ENCODE assay signal across 1 cellular context in the genomic region with DNA sequence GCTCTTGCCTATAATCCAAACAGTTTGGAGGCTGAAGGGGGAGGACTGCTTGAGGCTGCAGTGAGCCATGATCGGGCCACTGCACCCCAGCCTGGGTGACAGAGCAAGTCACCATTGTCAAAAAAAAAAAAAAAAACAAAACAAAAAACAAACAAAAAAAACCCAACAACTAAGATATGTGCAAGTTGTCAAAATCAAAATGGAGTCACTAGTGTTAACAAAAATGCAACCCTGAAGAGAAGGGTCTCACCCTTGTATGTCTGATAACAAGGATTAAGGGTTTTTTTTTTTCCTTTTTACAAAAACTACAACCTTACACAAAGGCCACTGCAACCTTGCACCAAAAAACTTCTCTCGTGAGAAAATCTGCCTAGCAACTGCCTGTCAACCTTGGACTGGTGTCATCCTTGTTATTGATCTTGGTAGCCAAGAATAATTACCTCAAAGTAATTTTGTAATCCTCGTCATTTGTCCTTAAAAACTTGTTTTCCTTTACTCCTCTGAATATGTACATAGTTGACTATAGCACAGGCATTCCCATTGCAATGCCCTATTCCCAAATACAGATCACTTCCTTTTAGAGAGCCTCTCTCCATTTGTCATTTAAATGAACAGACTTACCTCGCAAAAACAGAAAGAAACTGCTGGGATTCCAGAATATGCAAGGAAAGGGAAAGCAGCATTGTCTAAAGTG.
TF ChIP-seq lines count a peak whose summit lies in the region.

No MANE protein-coding gene starts in this region.

TF ChIP-seq in K562, 482 proteins besides CTCF, POLR2A, EP300 and RAD21 (continued from another document):
- TF ChIP-seq, protein P1, sequence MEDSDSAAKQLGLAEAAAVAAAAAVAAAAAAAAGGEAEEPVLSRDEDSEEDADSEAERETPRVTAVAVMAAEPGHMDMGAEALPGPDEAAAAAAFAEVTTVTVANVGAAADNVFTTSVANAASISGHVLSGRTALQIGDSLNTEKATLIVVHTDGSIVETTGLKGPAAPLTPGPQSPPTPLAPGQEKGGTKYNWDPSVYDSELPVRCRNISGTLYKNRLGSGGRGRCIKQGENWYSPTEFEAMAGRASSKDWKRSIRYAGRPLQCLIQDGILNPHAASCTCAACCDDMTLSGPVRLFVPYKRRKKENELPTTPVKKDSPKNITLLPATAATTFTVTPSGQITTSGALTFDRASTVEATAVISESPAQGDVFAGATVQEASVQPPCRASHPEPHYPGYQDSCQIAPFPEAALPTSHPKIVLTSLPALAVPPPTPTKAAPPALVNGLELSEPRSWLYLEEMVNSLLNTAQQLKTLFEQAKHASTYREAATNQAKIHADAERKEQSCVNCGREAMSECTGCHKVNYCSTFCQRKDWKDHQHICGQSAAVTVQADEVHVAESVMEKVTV (CRISPR knock-in tag; IDR thresholded peaks at IDR 0.05) = no peak
- TF ChIP-seq DMBX1 (CRISPR knock-in tag; IDR thresholded peaks at IDR 0.05; ENCODE audit: borderline replicate concordance) (peak; percentile 95), ZNF644 (tag; IDR thresholded peaks at IDR 0.05; ENCODE audit: low read depth) (0 out of 2 replicates have a peak, but pooled peaks have one; percentile 19), POLR2AphosphoS5 (IDR thresholded peaks at IDR 0.05; ENCODE audit: control insufficient read depth, insufficient read depth, low read depth, low read length) (peak; percentile 32; the same call in 1 of the 2 replicates), SP2 (IDR thresholded peaks at IDR 0.05; ENCODE audit: extremely low read depth, low read depth, low read length, poor library complexity, severe bottlenecking) (no peak), HOXB6 (CRISPR knock-in tag; IDR thresholded peaks at IDR 0.05; ENCODE audit: borderline replicate concordance) (no peak), PTTG1 (tag; IDR thresholded peaks at IDR 0.05; ENCODE audit: low read depth) (peak; percentile 86), DACH1 (IDR thresholded peaks at IDR 0.05; ENCODE audit: partially characterized antibody) (no peak), SETDB1 (IDR thresholded peaks at IDR 0.05; ENCODE audit: low read length) (no peak), HSF4 (CRISPR knock-in tag; IDR thresholded peaks at IDR 0.05; ENCODE audit: borderline replicate concordance) (peak; percentile 42; the same call in 1 of the 2 replicates), FIP1L1 (IDR thresholded peaks at IDR 0.05; ENCODE audit: low read depth, low read length, poor library complexity, severe bottlenecking) (no peak), ZNF584 (CRISPR knock-in tag; IDR thresholded peaks at IDR 0.05; ENCODE audit: low read depth) (peak; percentile 71; the same call in 1 of the 2 replicates), HDGF (IDR thresholded peaks at IDR 0.05) (no peak), GTF2A2 (tag; IDR thresholded peaks at IDR 0.05) (peak; percentile 48; the same call in 1 of the 2 replicates), ZNF766 (CRISPR knock-in tag; conservative IDR thresholded peaks at IDR 0.05) (peak; percentile 43; the same call in 1 of the 2 replicates), ZKSCAN3 (CRISPR knock-in tag; IDR thresholded peaks at IDR 0.05) (no peak), POLR2AphosphoS2 (IDR thresholded peaks at IDR 0.05; ENCODE audit: low read length) (peak; percentile 46; the same call in 1 of the 2 replicates), ERF (CRISPR knock-in tag; IDR thresholded peaks at IDR 0.05) (no peak), ZNF695 (CRISPR knock-in tag; IDR thresholded peaks at IDR 0.05) (no peak), PHB2 (IDR thresholded peaks at IDR 0.05; ENCODE audit: low read depth) (no peak), NR2C1 (IDR thresholded peaks at IDR 0.05) (no peak), NR2C1 (tag; IDR thresholded peaks at IDR 0.05) (peak; percentile 56; the same call in 1 of the 2 replicates), CXXC5 (CRISPR knock-in tag; IDR thresholded peaks at IDR 0.05) (peak; percentile 68), NR3C1 (CRISPR knock-in tag; IDR thresholded peaks at IDR 0.05) (no peak), NCOA1 (IDR thresholded peaks at IDR 0.05; ENCODE audit: low read depth) (no peak), ZNF785 (CRISPR knock-in tag; IDR thresholded peaks at IDR 0.05) (no peak), ZNF77 (CRISPR knock-in tag; IDR thresholded peaks at IDR 0.05) (no peak), NFE2L1 (tag; IDR thresholded peaks at IDR 0.05; ENCODE audit: borderline replicate concordance, low read depth) (peak; percentile 28; the same call in 1 of the 2 replicates), CBX2 (IDR thresholded peaks at IDR 0.05; ENCODE audit: insufficient read depth, low read length, poor library complexity, severe bottlenecking) (no peak), PYGO2 (tag; IDR thresholded peaks at IDR 0.05) (0 out of 2 replicates have a peak, but pooled peaks have one; percentile 43), BACH1 (tag; IDR thresholded peaks at IDR 0.05) (0 out of 2 replicates have a peak, but pooled peaks have one; percentile 45), ZNF551 (CRISPR knock-in tag; IDR thresholded peaks at IDR 0.05) (no peak)
- TF ChIP-seq, protein P2, sequence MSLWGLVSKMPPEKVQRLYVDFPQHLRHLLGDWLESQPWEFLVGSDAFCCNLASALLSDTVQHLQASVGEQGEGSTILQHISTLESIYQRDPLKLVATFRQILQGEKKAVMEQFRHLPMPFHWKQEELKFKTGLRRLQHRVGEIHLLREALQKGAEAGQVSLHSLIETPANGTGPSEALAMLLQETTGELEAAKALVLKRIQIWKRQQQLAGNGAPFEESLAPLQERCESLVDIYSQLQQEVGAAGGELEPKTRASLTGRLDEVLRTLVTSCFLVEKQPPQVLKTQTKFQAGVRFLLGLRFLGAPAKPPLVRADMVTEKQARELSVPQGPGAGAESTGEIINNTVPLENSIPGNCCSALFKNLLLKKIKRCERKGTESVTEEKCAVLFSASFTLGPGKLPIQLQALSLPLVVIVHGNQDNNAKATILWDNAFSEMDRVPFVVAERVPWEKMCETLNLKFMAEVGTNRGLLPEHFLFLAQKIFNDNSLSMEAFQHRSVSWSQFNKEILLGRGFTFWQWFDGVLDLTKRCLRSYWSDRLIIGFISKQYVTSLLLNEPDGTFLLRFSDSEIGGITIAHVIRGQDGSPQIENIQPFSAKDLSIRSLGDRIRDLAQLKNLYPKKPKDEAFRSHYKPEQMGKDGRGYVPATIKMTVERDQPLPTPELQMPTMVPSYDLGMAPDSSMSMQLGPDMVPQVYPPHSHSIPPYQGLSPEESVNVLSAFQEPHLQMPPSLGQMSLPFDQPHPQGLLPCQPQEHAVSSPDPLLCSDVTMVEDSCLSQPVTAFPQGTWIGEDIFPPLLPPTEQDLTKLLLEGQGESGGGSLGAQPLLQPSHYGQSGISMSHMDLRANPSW (CRISPR knock-in tag; IDR thresholded peaks at IDR 0.05) = no peak
- TF ChIP-seq, protein P3, sequence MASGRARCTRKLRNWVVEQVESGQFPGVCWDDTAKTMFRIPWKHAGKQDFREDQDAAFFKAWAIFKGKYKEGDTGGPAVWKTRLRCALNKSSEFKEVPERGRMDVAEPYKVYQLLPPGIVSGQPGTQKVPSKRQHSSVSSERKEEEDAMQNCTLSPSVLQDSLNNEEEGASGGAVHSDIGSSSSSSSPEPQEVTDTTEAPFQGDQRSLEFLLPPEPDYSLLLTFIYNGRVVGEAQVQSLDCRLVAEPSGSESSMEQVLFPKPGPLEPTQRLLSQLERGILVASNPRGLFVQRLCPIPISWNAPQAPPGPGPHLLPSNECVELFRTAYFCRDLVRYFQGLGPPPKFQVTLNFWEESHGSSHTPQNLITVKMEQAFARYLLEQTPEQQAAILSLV (tag; IDR thresholded peaks at IDR 0.05) = peak; percentile 91
- TF ChIP-seq, protein P4, sequence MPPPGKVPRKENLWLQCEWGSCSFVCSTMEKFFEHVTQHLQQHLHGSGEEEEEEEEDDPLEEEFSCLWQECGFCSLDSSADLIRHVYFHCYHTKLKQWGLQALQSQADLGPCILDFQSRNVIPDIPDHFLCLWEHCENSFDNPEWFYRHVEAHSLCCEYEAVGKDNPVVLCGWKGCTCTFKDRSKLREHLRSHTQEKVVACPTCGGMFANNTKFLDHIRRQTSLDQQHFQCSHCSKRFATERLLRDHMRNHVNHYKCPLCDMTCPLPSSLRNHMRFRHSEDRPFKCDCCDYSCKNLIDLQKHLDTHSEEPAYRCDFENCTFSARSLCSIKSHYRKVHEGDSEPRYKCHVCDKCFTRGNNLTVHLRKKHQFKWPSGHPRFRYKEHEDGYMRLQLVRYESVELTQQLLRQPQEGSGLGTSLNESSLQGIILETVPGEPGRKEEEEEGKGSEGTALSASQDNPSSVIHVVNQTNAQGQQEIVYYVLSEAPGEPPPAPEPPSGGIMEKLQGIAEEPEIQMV (tag; conservative IDR thresholded peaks at IDR 0.05; ENCODE audit: low read depth) = 0 out of 2 replicates have a peak, but pooled peaks have one; percentile 47
- TF ChIP-seq, protein P5, sequence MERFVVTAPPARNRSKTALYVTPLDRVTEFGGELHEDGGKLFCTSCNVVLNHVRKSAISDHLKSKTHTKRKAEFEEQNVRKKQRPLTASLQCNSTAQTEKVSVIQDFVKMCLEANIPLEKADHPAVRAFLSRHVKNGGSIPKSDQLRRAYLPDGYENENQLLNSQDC (CRISPR knock-in tag; IDR thresholded peaks at IDR 0.05) = peak; percentile 22
- TF ChIP-seq, protein P6, sequence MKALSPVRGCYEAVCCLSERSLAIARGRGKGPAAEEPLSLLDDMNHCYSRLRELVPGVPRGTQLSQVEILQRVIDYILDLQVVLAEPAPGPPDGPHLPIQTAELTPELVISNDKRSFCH (CRISPR knock-in tag; IDR thresholded peaks at IDR 0.05) = no peak
- TF ChIP-seq, protein P6 (tag; IDR thresholded peaks at IDR 0.05) = peak; percentile 88
- TF ChIP-seq, protein P7, sequence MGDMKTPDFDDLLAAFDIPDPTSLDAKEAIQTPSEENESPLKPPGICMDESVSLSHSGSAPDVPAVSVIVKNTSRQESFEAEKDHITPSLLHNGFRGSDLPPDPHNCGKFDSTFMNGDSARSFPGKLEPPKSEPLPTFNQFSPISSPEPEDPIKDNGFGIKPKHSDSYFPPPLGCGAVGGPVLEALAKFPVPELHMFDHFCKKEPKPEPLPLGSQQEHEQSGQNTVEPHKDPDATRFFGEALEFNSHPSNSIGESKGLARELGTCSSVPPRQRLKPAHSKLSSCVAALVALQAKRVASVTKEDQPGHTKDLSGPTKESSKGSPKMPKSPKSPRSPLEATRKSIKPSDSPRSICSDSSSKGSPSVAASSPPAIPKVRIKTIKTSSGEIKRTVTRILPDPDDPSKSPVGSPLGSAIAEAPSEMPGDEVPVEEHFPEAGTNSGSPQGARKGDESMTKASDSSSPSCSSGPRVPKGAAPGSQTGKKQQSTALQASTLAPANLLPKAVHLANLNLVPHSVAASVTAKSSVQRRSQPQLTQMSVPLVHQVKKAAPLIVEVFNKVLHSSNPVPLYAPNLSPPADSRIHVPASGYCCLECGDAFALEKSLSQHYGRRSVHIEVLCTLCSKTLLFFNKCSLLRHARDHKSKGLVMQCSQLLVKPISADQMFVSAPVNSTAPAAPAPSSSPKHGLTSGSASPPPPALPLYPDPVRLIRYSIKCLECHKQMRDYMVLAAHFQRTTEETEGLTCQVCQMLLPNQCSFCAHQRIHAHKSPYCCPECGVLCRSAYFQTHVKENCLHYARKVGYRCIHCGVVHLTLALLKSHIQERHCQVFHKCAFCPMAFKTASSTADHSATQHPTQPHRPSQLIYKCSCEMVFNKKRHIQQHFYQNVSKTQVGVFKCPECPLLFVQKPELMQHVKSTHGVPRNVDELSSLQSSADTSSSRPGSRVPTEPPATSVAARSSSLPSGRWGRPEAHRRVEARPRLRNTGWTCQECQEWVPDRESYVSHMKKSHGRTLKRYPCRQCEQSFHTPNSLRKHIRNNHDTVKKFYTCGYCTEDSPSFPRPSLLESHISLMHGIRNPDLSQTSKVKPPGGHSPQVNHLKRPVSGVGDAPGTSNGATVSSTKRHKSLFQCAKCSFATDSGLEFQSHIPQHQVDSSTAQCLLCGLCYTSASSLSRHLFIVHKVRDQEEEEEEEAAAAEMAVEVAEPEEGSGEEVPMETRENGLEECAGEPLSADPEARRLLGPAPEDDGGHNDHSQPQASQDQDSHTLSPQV (IDR thresholded peaks at IDR 0.05) = peak; percentile 88
- TF ChIP-seq, protein P8, sequence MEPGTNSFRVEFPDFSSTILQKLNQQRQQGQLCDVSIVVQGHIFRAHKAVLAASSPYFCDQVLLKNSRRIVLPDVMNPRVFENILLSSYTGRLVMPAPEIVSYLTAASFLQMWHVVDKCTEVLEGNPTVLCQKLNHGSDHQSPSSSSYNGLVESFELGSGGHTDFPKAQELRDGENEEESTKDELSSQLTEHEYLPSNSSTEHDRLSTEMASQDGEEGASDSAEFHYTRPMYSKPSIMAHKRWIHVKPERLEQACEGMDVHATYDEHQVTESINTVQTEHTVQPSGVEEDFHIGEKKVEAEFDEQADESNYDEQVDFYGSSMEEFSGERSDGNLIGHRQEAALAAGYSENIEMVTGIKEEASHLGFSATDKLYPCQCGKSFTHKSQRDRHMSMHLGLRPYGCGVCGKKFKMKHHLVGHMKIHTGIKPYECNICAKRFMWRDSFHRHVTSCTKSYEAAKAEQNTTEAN (CRISPR knock-in tag; IDR thresholded peaks at IDR 0.05) = no peak
